8 cellular contexts compared by ENCODE assay signal in the genomic region with DNA sequence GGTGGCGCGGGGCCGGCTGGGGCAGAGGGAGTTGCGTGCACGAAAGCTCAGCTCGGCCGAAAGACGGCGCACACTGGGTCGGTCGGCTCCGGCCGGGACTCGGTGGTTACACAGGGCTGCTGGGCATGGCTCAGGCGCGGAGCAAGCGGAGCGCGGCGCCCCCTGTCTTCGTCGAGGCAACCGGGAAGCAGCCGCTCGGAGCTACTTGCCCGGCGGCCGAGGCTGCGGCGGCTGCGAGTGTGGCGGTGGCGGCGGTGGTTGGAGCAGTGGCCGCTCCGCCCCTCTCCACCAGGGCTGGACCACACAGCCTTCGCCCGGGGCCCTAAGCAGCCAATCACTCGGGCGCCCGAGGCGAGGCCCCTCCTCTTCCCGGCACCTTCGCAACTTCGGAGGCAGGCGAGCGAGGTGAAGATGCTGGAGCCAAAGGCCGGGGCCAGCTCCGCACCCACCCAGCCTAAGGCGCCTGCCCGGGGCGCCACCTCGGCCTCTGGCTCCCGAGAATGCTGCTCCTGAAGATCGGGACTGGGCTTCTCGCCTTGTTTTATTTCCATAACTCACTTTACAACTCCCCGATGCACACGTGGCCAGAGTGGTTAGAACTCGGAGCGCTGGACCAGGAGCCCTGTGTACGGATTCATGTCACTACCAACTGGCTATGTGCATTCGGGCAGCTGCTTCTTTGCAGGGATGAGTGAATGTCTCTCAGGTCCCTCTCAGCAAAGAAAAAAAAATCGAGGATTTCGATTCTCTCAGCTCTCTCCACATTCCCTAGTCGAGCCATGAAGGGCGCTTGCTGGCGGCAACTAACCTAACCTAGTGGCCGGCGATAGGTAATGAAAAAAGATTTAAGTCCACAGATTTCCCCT. TPM values are rescaled to one million over a fixed set of nuclear protein-coding genes. Genes with fewer than 3 reads are reported as not detected.
DNase-seq lines count a peak whose midpoint lies in the region; ATAC-seq and TF ChIP-seq lines count a peak whose summit lies in the region.

TLL2 (minus strand) TSS at position 241 of the 866 bp plus-strand sequence. CDS start 241 bp downstream, outside the sequence.

- H3K36me3 ChIP-seq in DOHH2 (ENCODE audit: control insufficient read depth, low read length) (no peaks in the 10 kb centered on the region), IMR-90 (ENCODE audit: control insufficient read depth, insufficient read depth, low read length) (peaks cover 3% of the 10 kb centered on the region; the same call in 1 of the 2 replicates), fibroblast of lung (ENCODE audit: control insufficient read depth, insufficient read depth, low read length) (no peaks in the 10 kb centered on the region), subcutaneous abdominal adipose tissue (ENCODE audit: control insufficient read depth in 5 of 5, insufficient read depth in 5 of 5, low read length in 5 of 5) (peaks cover 0 to 11% (median 0%) of the 10 kb centered on the region in 5 donors)

- no peak within 1 kb of the TSS for H2BK120ac ChIP-seq in IMR-90 (ENCODE audit: low read depth, low read length)

- H3K56ac ChIP-seq in IMR-90 (ENCODE audit: extremely low read depth, insufficient read depth, low read length): no peak within 1 kb of the TSS

- H3K23ac ChIP-seq in IMR-90 (ENCODE audit: low read depth, low read length): no peak within 1 kb of the TSS

- dilution Hi-C loops in IMR-90 (cut with HindIII; ENCODE audit: low sequenced_read_pairs, unreplicated experiment): no loop called here

- H3K79me2 ChIP-seq in DOHH2 (ENCODE audit: control insufficient read depth, low read length) (no peaks in the 10 kb centered on the region), fibroblast of lung (ENCODE audit: control insufficient read depth, insufficient read depth, low read length) (no peaks in the 10 kb centered on the region)

- peaks cover 52% of the 10 kb centered on the region for H3K27me3 ChIP-seq in DOHH2 (ENCODE audit: control insufficient read depth, low read length)
- peaks cover 21% of the 10 kb centered on the region for H3K27me3 ChIP-seq in IMR-90 (ENCODE audit: control insufficient read depth, insufficient read depth, low read length)
- peaks cover 11% of the 10 kb centered on the region for H3K27me3 ChIP-seq in fibroblast of lung (ENCODE audit: control insufficient read depth, insufficient read depth, low read length)
- peaks cover 8 to 12% (median 11%) of the 10 kb centered on the region in 5 donors for H3K27me3 ChIP-seq in subcutaneous abdominal adipose tissue (ENCODE audit: control insufficient read depth in 5 of 5, insufficient read depth in 4 of 5, low read length in 5 of 5)

- H4K20me1 ChIP-seq in DOHH2 (ENCODE audit: control insufficient read depth, insufficient read depth, low read depth, low read length): no peaks in the 10 kb centered on the region
- peaks cover 16% of the 10 kb centered on the region; the same call in 1 of the 2 replicates for H4K20me1 ChIP-seq in IMR-90 (ENCODE audit: insufficient read depth, low read length)
- H4K20me1 ChIP-seq in fibroblast of lung (ENCODE audit: control insufficient read depth, extremely low read depth, insufficient read depth, low read length): no peaks in the 10 kb centered on the region

- DNase-seq in IMR-90: peak; percentile 84
- peak; percentile 53 for DNase-seq in OCI-M2 (lab: John Stamatoyannopoulos, UW; ENCODE audit: unreplicated experiment)
- DNase-seq in activated T-helper 1 cell treated with Interleukin-2 at 50 U/mL for 16 hours (ENCODE audit: low read depth): peak; percentile 30
- peak; percentile 82 to 91 for DNase-seq in fibroblast of lung (ENCODE audit: low read depth in 2 of 2)
- DNase-seq in naive B cell: peak; percentile 62

- 0 out of 2 replicates have a peak, but pooled peaks cover 5% of the 10 kb centered on the region for H3F3A ChIP-seq in DOHH2 (ENCODE audit: control insufficient read depth, insufficient read depth)

- peaks cover 24% of the 10 kb centered on the region for H3K4me1 ChIP-seq in DOHH2 (ENCODE audit: control insufficient read depth, low read length)
- H3K4me1 ChIP-seq in IMR-90 (ENCODE audit: control insufficient read depth, insufficient read depth, low read length): no peaks in the 10 kb centered on the region; the same call in 1 of the 2 replicates
- H3K4me1 ChIP-seq in fibroblast of lung (ENCODE audit: control insufficient read depth, extremely low read depth, insufficient read depth, low read length): peaks cover 3% of the 10 kb centered on the region
- peaks cover 1 to 22% (median 21%) of the 10 kb centered on the region in 5 donors for H3K4me1 ChIP-seq in subcutaneous abdominal adipose tissue (ENCODE audit: control insufficient read depth in 5 of 5, insufficient read depth in 5 of 5, low read length in 5 of 5)

- H3K79me1 ChIP-seq in IMR-90 (ENCODE audit: low read depth in 1 of 2, low read length in 2 of 2): 0 out of 4 replicates have a peak, but pooled peaks cover 0 to 6% of the 10 kb centered on the region in 2 experiments

- no peak within 1 kb of the TSS for H4K5ac ChIP-seq in IMR-90 (ENCODE audit: low read depth, low read length)

- no peak within 1 kb of the TSS for H2BK15ac ChIP-seq in IMR-90 (ENCODE audit: low read depth, low read length)

- CTCF ChIA-PET in IMR-90 (lab: Yijun Ruan, JAX): interaction anchor here (0.8 to 2.2 kb wide), 6 partner anchors 9 to 142 kb away, joined by 3 to 9 read pairs (median 4); no protein-coding TSS in a partner anchor

- no peak within 1 kb of the TSS for H2AK5ac ChIP-seq in IMR-90 (ENCODE audit: low read depth, low read length)

- no peak within 1 kb of the TSS for H3K14ac ChIP-seq in IMR-90 (replicated peaks; ENCODE audit: low read depth, low read length)

- TF ChIP-seq POLR2A in IMR-90 (IDR thresholded peaks at IDR 0.05; ENCODE audit: low read depth, low read length): no peak

- intact Hi-C loops in IMR-90 (cut with micrococcal nuclease): loop anchor here (1.0 to 5.0 kb wide), 4 partner anchors 139 to 318 kb away; partner anchors contain the start of gene LCOR

- no peaks in the 10 kb centered on the region for H3K9me2 ChIP-seq in DOHH2 (replicated peaks; ENCODE audit: control insufficient read depth, low read length)

- peak within 1 kb of the TSS in 4 of 6 donors; percentile 26 to 86 (median 63) for H3K27ac Mint-ChIP-seq in naive B cell

- no peak within 1 kb of the TSS for H3K27ac ChIP-seq in DOHH2 (ENCODE audit: low read depth, low read length)
- H3K27ac ChIP-seq in IMR-90 (ENCODE audit: insufficient read depth, low read length): no peak within 1 kb of the TSS
- H3K27ac ChIP-seq in fibroblast of lung (ENCODE audit: insufficient read depth, low read length): no peak within 1 kb of the TSS
- no peak within 1 kb of the TSS for H3K27ac ChIP-seq in subcutaneous abdominal adipose tissue (ENCODE audit: low read depth, low read length)

- ATAC-seq in GM21576 (IDR thresholded peaks at IDR 0.05; ENCODE audit: unreplicated experiment) (peak; percentile 67), IMR-90 (ENCODE audit: low read depth) (peak; percentile 95), naive B cell (ENCODE audit: low read depth in 2 of 2) (peak; percentile 64 to 65)

- POLR2A ChIA-PET in IMR-90 (lab: Charles Lee; ENCODE audit: unreplicated experiment): no interaction called here

- H4K8ac ChIP-seq in IMR-90 (ENCODE audit: low read depth in 2 of 2, low read length in 2 of 2): no peak within 1 kb of the TSS

- H3K4ac ChIP-seq in IMR-90 (ENCODE audit: low read depth, low read length): no peak within 1 kb of the TSS

- H3K9me3 ChIP-seq in DOHH2 (ENCODE audit: control insufficient read depth, insufficient read depth, low read length): no peaks in the 10 kb centered on the region
- no peaks in the 10 kb centered on the region for H3K9me3 ChIP-seq in IMR-90 (ENCODE audit: control insufficient read depth, insufficient read depth, low read length)
- H3K9me3 ChIP-seq in fibroblast of lung (ENCODE audit: control insufficient read depth, insufficient read depth, low read depth, low read length): no peaks in the 10 kb centered on the region
- H3K9me3 ChIP-seq in subcutaneous abdominal adipose tissue (ENCODE audit: control insufficient read depth in 5 of 5, low read length in 5 of 5): no peaks in the 10 kb centered on the region

- H3K4me2 ChIP-seq in DOHH2 (ENCODE audit: low read length) (peak within 1 kb of the TSS; percentile 95), IMR-90 (ENCODE audit: low read depth, low read length) (peak within 1 kb of the TSS; percentile 90), fibroblast of lung (ENCODE audit: extremely low read depth, insufficient read depth, low read length) (peak within 1 kb of the TSS; percentile 91)

- H3K18ac ChIP-seq in IMR-90 (ENCODE audit: low read depth, low read length): no peak within 1 kb of the TSS

- no peaks in the 10 kb centered on the region for H3K9me3 Mint-ChIP-seq in naive B cell

- H3K9ac ChIP-seq in IMR-90 (ENCODE audit: low read depth, low read length) (no peak within 1 kb of the TSS), fibroblast of lung (ENCODE audit: insufficient read depth, low read length) (no peak within 1 kb of the TSS), subcutaneous abdominal adipose tissue (ENCODE audit: low read length in 5 of 5) (peak within 1 kb of the TSS in 1 of 5 donors; percentile 54)

- H2AFZ ChIP-seq in IMR-90 (replicated peaks; ENCODE audit: low read length, poor library complexity) (peak within 1 kb of the TSS; percentile 90), fibroblast of lung (ENCODE audit: low read length) (peak within 1 kb of the TSS; percentile 17)

- H3K36me3 Mint-ChIP-seq in naive B cell: no peaks in the 10 kb centered on the region

- 1% methylated on average over 21 of the region's 69 CpGs; no CpG with 5 or more reads in 1 of the 2 experiments for WGBS in IMR-90 (ENCODE audit: extremely low coverage in 2 of 2, insufficient read length in 1 of 2), 2 experiments

- TF ChIP-seq CTCF in DOHH2 (IDR thresholded peaks at IDR 0.05; ENCODE audit: low read depth, low read length, poor library complexity, severe bottlenecking) (peak; percentile 49), IMR-90 (conservative IDR thresholded peaks at IDR 0.05; ENCODE audit: low read depth, low read length) (peak; percentile 58), fibroblast of lung (conservative IDR thresholded peaks at IDR 0.05 in 1 of 2, IDR thresholded peaks at IDR 0.05 in 1 of 2; ENCODE audit: low read depth in 1 of 2, low read length in 2 of 2) (peak; percentile 13 to 49)

- H3K4me3 ChIP-seq in DOHH2 (ENCODE audit: low read length) (peak within 1 kb of the TSS; percentile 75), IMR-90 (ENCODE audit: insufficient read depth, low read depth, low read length) (peak within 1 kb of the TSS; percentile 32), fibroblast of lung (replicated peaks in 1 of 4; ENCODE audit: control extremely low read depth in 1 of 4, insufficient read depth in 1 of 4, low read depth in 3 of 4, low read length in 4 of 4) (peak within 1 kb of the TSS; percentile 54 to 59 (median 56)), subcutaneous abdominal adipose tissue (ENCODE audit: low read depth in 1 of 5, low read length in 5 of 5) (peak within 1 kb of the TSS; percentile 25 to 70 (median 59))

- H4K91ac ChIP-seq in IMR-90 (ENCODE audit: insufficient read depth, low read depth, low read length): no peak within 1 kb of the TSS

- in situ Hi-C loops in IMR-90 (cut with MboI; ENCODE audit: low sequenced_read_pairs): loop anchor here (10.0 kb wide), 1 partner anchor 119 kb away; no protein-coding TSS in a partner anchor

- peaks cover 20 to 31% (median 21%) of the 10 kb centered on the region in 3 donors for H3K4me1 Mint-ChIP-seq in naive B cell

- H2BK5ac ChIP-seq in IMR-90 (ENCODE audit: low read depth, low read length, poor library complexity, severe bottlenecking): no peak within 1 kb of the TSS

- H3K9me1 ChIP-seq in IMR-90 (ENCODE audit: insufficient read depth, low read length): peaks cover 8% of the 10 kb centered on the region; the same call in 1 of the 2 replicates

- H3K4me3 Mint-ChIP-seq in naive B cell: peak within 1 kb of the TSS; percentile 81 to 91 (median 88)

- peak within 1 kb of the TSS; percentile 35 for H2AK9ac ChIP-seq in IMR-90 (replicated peaks; ENCODE audit: low read depth, low read length, poor library complexity)

- H2BK20ac ChIP-seq in IMR-90 (ENCODE audit: low read depth, low read length): no peak within 1 kb of the TSS

- peak; percentile 34; the same call in 1 of the 2 replicates for TF ChIP-seq RAD21 in IMR-90 (IDR thresholded peaks at IDR 0.05; ENCODE audit: low read length)

- no TSS peak for BruUV-seq in IMR-90 (replicated peaks; lab: Mats Ljungman, UMichigan)

- H3K27me3 Mint-ChIP-seq in naive B cell: peaks cover 8 to 28% (median 20%) of the 10 kb centered on the region in 3 donors

RNA-seq across cellular contexts. Expression of gene TLL2, which starts in this region (rescaled TPM):
- total RNA-seq in IMR-90 (2012; rRNA removed) (under 0.01 TPM in 2 replicates), fibroblast of lung (0.17 and 0.26 TPM in 2 replicates)
- polyA plus RNA-seq in IMR-90 (2012; rRNA removed) (0.03 and 0.05 TPM in 2 replicates), fibroblast of lung (0.01 and 0.05 TPM in 2 replicates), naive B cell (ENCODE audit: low read depth in 6 of 6) (under 1 TPM in 4 of 6 donors, not detected in 2; 0.03 to 0.77 (median 0.32) TPM)
- 0.13 TPM in 1 of 2 replicates, not detected in the other for polyA plus RNA-seq in IMR-90 (2012; cell fraction: cytosol; rRNA removed)
- 0.01 and 0.21 TPM in 2 replicates for polyA plus RNA-seq in IMR-90 (2012; cell fraction: nucleus; rRNA removed; ENCODE audit: low replicate concordance)
- polyA plus RNA-seq in fibroblast of lung (2012): 0.02 TPM in 1 of 2 replicates, not detected in the other
- polyA minus RNA-seq in fibroblast of lung (ENCODE audit: low replicate concordance): not detected in 2 replicates

Comparison
In these comparisons a context has a peak if more than half of its experiments do, and no peak if none do; other contexts are left out.
1. Peak in DNase-seq, ATAC-seq, H3K4me3 ChIP-seq and H3K4me2 ChIP-seq in IMR-90; RNA of the gene not detected or under 1 TPM.
2. Peak in DNase-seq, H3K4me3 ChIP-seq and H3K4me2 ChIP-seq in fibroblast of lung; RNA of the gene not detected or under 1 TPM.
3. Peak in DNase-seq and ATAC-seq in naive B cell; RNA of the gene not detected or under 1 TPM.
4. DNase-seq: peak in every context shown above with its lines; median percentile 86 in fibroblast of lung; 84 in IMR-90; 62 in naive B cell; 53 in OCI-M2; 30 in activated T-helper 1 cell treated with Interleukin-2 at 50 U/mL for 16 hours.